8 cellular contexts compared by ENCODE assay signal in genomic region chr6:131281471-131282270, GRCh38.
DNase-seq lines count a peak whose midpoint lies in the region; ATAC-seq and TF ChIP-seq lines count a peak whose summit lies in the region.

No MANE protein-coding gene starts in this region.

- no peaks in the 10 kb centered on the region for H3K9me2 ChIP-seq in GM23248 (ENCODE audit: insufficient read depth)
- no peaks in the 10 kb centered on the region for H3K9me2 ChIP-seq in PC-3 (replicated peaks; ENCODE audit: low read length)

- intact Hi-C loops in activated B cell treated with CpG ODN at 0.5 μM for 24 hours (cut with micrococcal nuclease): no loop called here
- intact Hi-C loops in PC-3 (cut with micrococcal nuclease): no loop called here

- CTCF ChIA-PET in activated B cell treated with CpG ODN at 0.5 μM for 24 hours (lab: Charles Lee) (interaction anchor here (1.2 kb wide), 1 partner anchor 346 kb away, joined by 3 read pairs; the partner anchor contains the start of gene MED23), PC-3 (lab: Charles Lee) (no interaction called here)

- H3K36me3 Mint-ChIP-seq in activated B cell treated with CpG ODN at 0.5 μM for 24 hours (ENCODE audit: low read depth): peaks cover 6% of the 10 kb centered on the region
- H3K36me3 Mint-ChIP-seq in central memory CD8-positive, alpha-beta T cell (ENCODE audit: insufficient read depth): peaks cover 3% of the 10 kb centered on the region

- peak overlapping the region; percentile 83 for H3K4me3 Mint-ChIP-seq in activated B cell treated with CpG ODN at 0.5 μM for 24 hours
- peak overlapping the region; percentile 61 for H3K4me3 Mint-ChIP-seq in central memory CD8-positive, alpha-beta T cell

- BruUV-seq in PC-3 (replicated peaks; lab: Mats Ljungman, UMichigan): no TSS peak

- H4K20me1 ChIP-seq in GM23248 (ENCODE audit: insufficient read depth): no peaks in the 10 kb centered on the region
- no peaks in the 10 kb centered on the region for H4K20me1 ChIP-seq in PC-3 (ENCODE audit: low read length)

- peaks cover 20% of the 10 kb centered on the region for H3K4me1 Mint-ChIP-seq in activated B cell treated with CpG ODN at 0.5 μM for 24 hours
- H3K4me1 Mint-ChIP-seq in central memory CD8-positive, alpha-beta T cell: peaks cover 26% of the 10 kb centered on the region

- H3K27me3 ChIP-seq in GM23248 (replicated peaks; ENCODE audit: insufficient read depth) (no peaks in the 10 kb centered on the region), muscle layer of duodenum (ENCODE audit: low read depth, low read length) (no peaks in the 10 kb centered on the region), PC-3 (ENCODE audit: low read length) (no peaks in the 10 kb centered on the region)

- no peak for TF ChIP-seq CTCF in activated B cell treated with CpG ODN at 0.5 μM for 24 hours (IDR thresholded peaks at IDR 0.05)
- TF ChIP-seq CTCF in PC-3 (conservative IDR thresholded peaks at IDR 0.05; ENCODE audit: low read depth, low read length): no peak

- H3F3A ChIP-seq in GM23248 (ENCODE audit: insufficient read depth): no peaks in the 10 kb centered on the region
- H3F3A ChIP-seq in PC-3 (ENCODE audit: low read length, unreplicated experiment): no peaks in the 10 kb centered on the region

- H3K27me3 Mint-ChIP-seq in activated B cell treated with CpG ODN at 0.5 μM for 24 hours: no peaks in the 10 kb centered on the region
- H3K27me3 Mint-ChIP-seq in central memory CD8-positive, alpha-beta T cell: no peaks in the 10 kb centered on the region

- in situ Hi-C loops in GM23248 (cut with MboI): no loop called here

- WGBS in GM23248 (ENCODE audit: low coverage in 1 of 2, low lambda C conversion rate in 2 of 2, missing lambda C conversion rate in 2 of 2), 2 experiments: 39 to 53% methylated on average over 16 of the region's 16 CpGs

- ATAC-seq in activated B cell treated with CpG ODN at 0.5 μM for 24 hours (ENCODE audit: low read depth) (peak; percentile 69), PC-3 (no peak)
- peak; percentile 96 for ATAC-seq in central memory CD8-positive, alpha-beta T cell (replicated peaks; ENCODE audit: extremely low read depth, poor library complexity, severe bottlenecking)
- ATAC-seq in stimulated activated naive CD8-positive, alpha-beta T cell treated with anti-CD3 and anti-CD28 coated beads, Interleukin-15, Interleukin-2, amounts not matched to agents 100 U/mL and 50 U/mL, for 24 hours: peak; percentile 83

- POLR2A ChIA-PET in activated B cell treated with CpG ODN at 0.5 μM for 24 hours (lab: Charles Lee) (no interaction called here), PC-3 (lab: Charles Lee; ENCODE audit: unreplicated experiment) (no interaction called here)

- H3K4me1 ChIP-seq in GM23248 (ENCODE audit: insufficient read depth): no peaks in the 10 kb centered on the region
- H3K4me1 ChIP-seq in muscle layer of duodenum (ENCODE audit: control insufficient read depth in 1 of 2, insufficient read depth in 2 of 2, low read length in 2 of 2): peaks cover 0 to 4% of the 10 kb centered on the region in 2 donors
- H3K4me1 ChIP-seq in PC-3 (ENCODE audit: insufficient read depth, low read length): no peaks in the 10 kb centered on the region

- H3K4me3 ChIP-seq in GM23248 (no peak overlapping the region), muscle layer of duodenum (ENCODE audit: low read depth in 1 of 2, low read length in 2 of 2) (no peak overlapping the region), PC-3 (ENCODE audit: low read length) (no peak overlapping the region)

- H2AFZ ChIP-seq in GM23248 (peak overlapping the region; percentile 53), PC-3 (ENCODE audit: low read length) (no peak overlapping the region)

- DNase-seq in GM23248: peak; percentile 9
- no peak for DNase-seq in activated B cell treated with CpG ODN at 0.5 μM for 24 hours
- peak in 1 of 2 donors; percentile 50 for DNase-seq in central memory CD8-positive, alpha-beta T cell (ENCODE audit: low spot score in 2 of 2)
- peak; percentile 52 for DNase-seq in stimulated activated naive CD8-positive, alpha-beta T cell treated with anti-CD3 and anti-CD28 coated beads, Interleukin-15, Interleukin-2, amounts not matched to agents 100 U/mL and 50 U/mL, for 24 hours
- no peak for DNase-seq in PC-3
- no peak for DNase-seq in HT-29 (ENCODE audit: low spot score)
- DNase-seq in NCI-H748 (lab: John Stamatoyannopoulos, UW; ENCODE audit: unreplicated experiment): no peak

- peak overlapping the region; percentile 19 for H3K4me2 ChIP-seq in GM23248 (ENCODE audit: unreplicated experiment)
- no peak overlapping the region for H3K4me2 ChIP-seq in PC-3 (ENCODE audit: low read length)

- H3K27ac ChIP-seq in GM23248: no peak overlapping the region
- peak overlapping the region; percentile 8 for H3K27ac ChIP-seq in muscle layer of duodenum (ENCODE audit: low read length)
- no peak overlapping the region for H3K27ac ChIP-seq in PC-3 (ENCODE audit: low read length)

- H3K9me3 ChIP-seq in GM23248 (ENCODE audit: low read depth) (no peaks in the 10 kb centered on the region), muscle layer of duodenum (ENCODE audit: control insufficient read depth in 1 of 2, low read length in 2 of 2) (no peaks in the 10 kb centered on the region), PC-3 (ENCODE audit: low read length) (no peaks in the 10 kb centered on the region)

- H3K79me2 ChIP-seq in GM23248 (ENCODE audit: insufficient read depth) (no peaks in the 10 kb centered on the region), PC-3 (ENCODE audit: low read length) (no peaks in the 10 kb centered on the region)

- H3K27ac Mint-ChIP-seq in activated B cell treated with CpG ODN at 0.5 μM for 24 hours: peak overlapping the region; percentile 81
- peak overlapping the region; percentile 88 for H3K27ac Mint-ChIP-seq in central memory CD8-positive, alpha-beta T cell (ENCODE audit: low read depth)

- H3K36me3 ChIP-seq in GM23248 (ENCODE audit: low read depth): no peaks in the 10 kb centered on the region
- peaks cover 4 to 15% of the 10 kb centered on the region in 2 donors for H3K36me3 ChIP-seq in muscle layer of duodenum (ENCODE audit: control insufficient read depth in 1 of 2, insufficient read depth in 2 of 2, low read length in 2 of 2)
- H3K36me3 ChIP-seq in PC-3 (ENCODE audit: low read depth, low read length): no peaks in the 10 kb centered on the region

- no peaks in the 10 kb centered on the region for H3K9me3 Mint-ChIP-seq in activated B cell treated with CpG ODN at 0.5 μM for 24 hours
- peaks cover 6% of the 10 kb centered on the region for H3K9me3 Mint-ChIP-seq in central memory CD8-positive, alpha-beta T cell

- H3K9ac ChIP-seq in GM23248 (no peak overlapping the region), PC-3 (ENCODE audit: low read length) (no peak overlapping the region)

Comparison
In these comparisons a context has a peak if more than half of its experiments do, and no peak if none do; other contexts are left out.
1. DNase-seq: peak in GM23248 (single experiment) and stimulated activated naive CD8-positive, alpha-beta T cell treated with anti-CD3 and anti-CD28 coated beads, Interleukin-15, Interleukin-2, amounts not matched to agents 100 U/mL and 50 U/mL, for 24 hours (single experiment); none in activated B cell treated with CpG ODN at 0.5 μM for 24 hours (single experiment), PC-3 (single experiment), HT-29 (single experiment) and NCI-H748 (single experiment).